ENCODE assay signal across 11 cellular contexts in genomic region chr16:66741971-66742396, GRCh38. TPM values are rescaled to one million over a fixed set of nuclear protein-coding genes. Genes with fewer than 3 reads are reported as not detected.
A peak's percentile ranks its signal among the peaks of the same experiment; 100 is the strongest.
DNase-seq lines count a peak whose midpoint lies in the region; ATAC-seq, FAIRE-seq and TF ChIP-seq lines count a peak whose summit lies in the region.
"Had no signal": no experiment of that assay in that cellular context is flagged by ENCODE, and none has a peak within 500 bp of the region (broad histone marks: within the 10 kb centered on the region; RNA-seq: fewer than 3 reads in every experiment).

No MANE protein-coding gene starts in this region.

- H3K27ac Mint-ChIP-seq in T-cell = no peak overlapping the region
- H3K27ac Mint-ChIP-seq: activated naive CD8-positive, alpha-beta T cell treated with anti-CD3 and anti-CD28 coated beads, Interleukin-2, amount 10 ng/mL, durations not matched to agents 7 days and 5 days; T-helper 17 cell had no signal

- in situ Hi-C loops in GM23248 (cut with MboI) (no loop called here), brain microvascular endothelial cell (cut with HindIII; ENCODE audit: low pct_ligation_motif_present, low sequenced_read_pairs) (no loop called here)

- H3K4me2 ChIP-seq in GM23248 (ENCODE audit: unreplicated experiment) (peak overlapping the region; percentile 48), keratinocyte (ENCODE audit: control insufficient read depth, extremely low read depth, insufficient read depth, low read depth, low read length) (peak overlapping the region; percentile 14), skeletal muscle satellite cell (ENCODE audit: low read length) (peak overlapping the region; percentile 45)

- H3K27ac ChIP-seq in GM23248 (peak overlapping the region; percentile 91), brain microvascular endothelial cell (peak overlapping the region; percentile 90), keratinocyte (ENCODE audit: control insufficient read depth, insufficient read depth, low read length) (peak overlapping the region; percentile 63)

- peaks cover 5% of the 10 kb centered on the region for H3K9me1 ChIP-seq in keratinocyte (ENCODE audit: control insufficient read depth, extremely low read depth, insufficient read depth, low read length)

- peaks cover 92% of the 10 kb centered on the region for H3K79me2 ChIP-seq in GM23248 (ENCODE audit: insufficient read depth)
- H3K79me2 ChIP-seq in keratinocyte (ENCODE audit: control insufficient read depth, insufficient read depth, low read length) = peaks cover 56% of the 10 kb centered on the region

- TF ChIP-seq CTCF in brain microvascular endothelial cell (IDR thresholded peaks at IDR 0.05; ENCODE audit: low read depth, low read length, missing control alignments) = no peak
- TF ChIP-seq CTCF in keratinocyte (optimal IDR thresholded peaks at IDR 0.05 in 1 of 3, IDR thresholded peaks at IDR 0.05 in 1 of 3, conservative IDR thresholded peaks at IDR 0.05 in 1 of 3; ENCODE audit: extremely low read depth in 1 of 3, insufficient read depth in 2 of 3, low read length in 3 of 3) = no peak

- no peaks in the 10 kb centered on the region for H3K27me3 ChIP-seq in GM23248 (replicated peaks; ENCODE audit: insufficient read depth)
- no peaks in the 10 kb centered on the region for H3K27me3 ChIP-seq in brain microvascular endothelial cell (replicated peaks)
- H3K27me3 ChIP-seq in keratinocyte (ENCODE audit: control insufficient read depth, extremely low read depth, insufficient read depth, low read length) = no peaks in the 10 kb centered on the region
- H3K27me3 ChIP-seq in skeletal muscle satellite cell (ENCODE audit: control insufficient read depth, insufficient read depth, low read length) = no peaks in the 10 kb centered on the region

- POLR2A ChIA-PET in T-cell (lab: Charles Lee) = no interaction called here

- H3K4me1 ChIP-seq in GM23248 (ENCODE audit: insufficient read depth) = peaks cover 28% of the 10 kb centered on the region
- H3K4me1 ChIP-seq in keratinocyte (ENCODE audit: control insufficient read depth, extremely low read depth, insufficient read depth, low read length) = peaks cover 26% of the 10 kb centered on the region
- H3K4me1 ChIP-seq in skeletal muscle satellite cell (ENCODE audit: control insufficient read depth, insufficient read depth, low read length) = peaks cover 28% of the 10 kb centered on the region

- H3K9ac ChIP-seq in GM23248 = peak overlapping the region; percentile 72
- H3K9ac ChIP-seq in keratinocyte (ENCODE audit: control insufficient read depth, extremely low read depth, insufficient read depth, low read length) = peak overlapping the region; percentile 51
- H3K9ac ChIP-seq in skeletal muscle satellite cell (ENCODE audit: low read depth, low read length) = peak overlapping the region; percentile 56

- H3K4me3 ChIP-seq in GM23248 (0 out of 2 replicates have a peak overlapping the region, but pooled peaks have one; percentile 8), brain microvascular endothelial cell (ENCODE audit: low read depth, low read length) (no peak overlapping the region), keratinocyte (ENCODE audit: control insufficient read depth in 2 of 3, extremely low read depth in 1 of 3, insufficient read depth in 2 of 3, low read depth in 1 of 3, low read length in 3 of 3) (no peak overlapping the region), skeletal muscle satellite cell (ENCODE audit: low read length) (no peak overlapping the region)

- no peak overlapping the region for H3K4me3 Mint-ChIP-seq in T-cell
- H3K4me3 Mint-ChIP-seq: activated naive CD8-positive, alpha-beta T cell treated with anti-CD3 and anti-CD28 coated beads, Interleukin-2, amount 10 ng/mL, durations not matched to agents 7 days and 5 days; T-helper 17 cell had no signal

- no peaks in the 10 kb centered on the region for H3K9me2 ChIP-seq in GM23248 (ENCODE audit: insufficient read depth)

- no peaks in the 10 kb centered on the region for H4K20me1 ChIP-seq in GM23248 (ENCODE audit: insufficient read depth)
- H4K20me1 ChIP-seq in keratinocyte (ENCODE audit: control insufficient read depth, extremely low read depth, insufficient read depth, low read length) = peaks cover 8% of the 10 kb centered on the region

- dilution Hi-C loops in keratinocyte (cut with MboI; ENCODE audit: extremely low pct_ligation_motif_present, low sequenced_read_pairs) = no loop called here

- no peaks in the 10 kb centered on the region for H3K9me3 ChIP-seq in GM23248 (ENCODE audit: low read depth)
- H3K9me3 ChIP-seq in keratinocyte (ENCODE audit: control insufficient read depth, low read depth, low read length) = no peaks in the 10 kb centered on the region
- H3K9me3 ChIP-seq in skeletal muscle satellite cell (replicated peaks; ENCODE audit: low read length) = no peaks in the 10 kb centered on the region

- peaks cover 25% of the 10 kb centered on the region for H3K36me3 Mint-ChIP-seq in T-cell

- CTCF ChIA-PET in T-cell (lab: Charles Lee) = interaction anchor here in 1 of 2 donors (1.0 to 1.7 kb wide), 4 partner anchors 9 to 178 kb away, joined by 3 to 4 read pairs (median 3); no protein-coding TSS in a partner anchor

- 49 to 50% methylated on average over 3 of the region's 3 CpGs for WGBS in GM23248 (ENCODE audit: low coverage in 1 of 2, low lambda C conversion rate in 2 of 2, missing lambda C conversion rate in 2 of 2), 2 experiments

- H2AFZ ChIP-seq in GM23248 (peak overlapping the region; percentile 22), keratinocyte (ENCODE audit: control insufficient read depth, low read length) (no peak overlapping the region)

- FAIRE-seq in keratinocyte (lab: Jason Lieb, UNC) = no peak
- FAIRE-seq in urothelium cell line (lab: Jason Lieb, UNC) = no peak

- H3K9me3 Mint-ChIP-seq in T-cell = no peaks in the 10 kb centered on the region
- H3K9me3 Mint-ChIP-seq: activated naive CD8-positive, alpha-beta T cell treated with anti-CD3 and anti-CD28 coated beads, Interleukin-2, amount 10 ng/mL, durations not matched to agents 7 days and 5 days had no signal

- peak; percentile 26 for DNase-seq in GM23248
- peak; percentile 29 for DNase-seq in brain microvascular endothelial cell
- no peak for DNase-seq in keratinocyte (ENCODE audit: low read depth, low spot score)
- DNase-seq in urothelium cell line (ENCODE audit: low spot score) = no peak
- no peak for DNase-seq in T-cell
- DNase-seq: activated naive CD8-positive, alpha-beta T cell treated with anti-CD3 and anti-CD28 coated beads, Interleukin-2, amount 10 ng/mL, durations not matched to agents 7 days and 5 days; NCI-H2107; T-helper 17 cell had no signal

- no peaks in the 10 kb centered on the region for H3K27me3 Mint-ChIP-seq in T-cell
- H3K27me3 Mint-ChIP-seq: activated naive CD8-positive, alpha-beta T cell treated with anti-CD3 and anti-CD28 coated beads, Interleukin-2, amount 10 ng/mL, durations not matched to agents 7 days and 5 days; T-helper 17 cell had no signal

- ATAC-seq in T-cell (replicated peaks in 1 of 4) = no peak
- no peak for ATAC-seq in HG03521 (IDR thresholded peaks at IDR 0.05; ENCODE audit: unreplicated experiment)
- no peak for ATAC-seq in GM18517 (IDR thresholded peaks at IDR 0.05; ENCODE audit: unreplicated experiment)
- ATAC-seq: T-helper 17 cell had no signal

- H3K4me1 Mint-ChIP-seq in T-cell = peaks cover 8 to 36% (median 31%) of the 10 kb centered on the region in 3 donors

- peaks cover 47% of the 10 kb centered on the region for H3F3A ChIP-seq in GM23248 (ENCODE audit: insufficient read depth)

- H3K36me3 ChIP-seq in GM23248 (ENCODE audit: low read depth) = peaks cover 40% of the 10 kb centered on the region
- H3K36me3 ChIP-seq in brain microvascular endothelial cell (replicated peaks) = peaks cover 62% of the 10 kb centered on the region
- H3K36me3 ChIP-seq in keratinocyte (ENCODE audit: control insufficient read depth in 2 of 2, extremely low read depth in 1 of 2, insufficient read depth in 2 of 2, low read length in 2 of 2) = peaks cover 27 to 37% of the 10 kb centered on the region in 2 experiments
- H3K36me3 ChIP-seq in skeletal muscle satellite cell (ENCODE audit: insufficient read depth, low read length) = peaks cover 73% of the 10 kb centered on the region

RNA-seq across cellular contexts. Expression of gene DYNC1LI2, which starts 9.4 kb away (rescaled TPM):
- 80.6 and 89.2 TPM in 2 replicates for total RNA-seq in GM23248 (2014; rRNA removed; shearing (Covaris generic))
- polyA plus RNA-seq in GM23248 (2016; fragmentation: Nextera tagmentation; extraction: Ambion mirVana) (173 TPM in 2 replicates), keratinocyte (53.0 to 66.0 TPM (median 55.5 TPM) in 3 replicates)
- 71.3 TPM for polyA plus RNA-seq in keratinocyte (2011; ENCODE audit: low read depth)
- 35.4 and 41.7 TPM in 2 replicates for polyA plus RNA-seq in keratinocyte (2011; cell fraction: cytosol; rRNA removed)
- 174 and 181 TPM in 2 replicates for polyA plus RNA-seq in keratinocyte (2011; cell fraction: nucleus; rRNA removed)
- polyA plus RNA-seq in keratinocyte (2012; ENCODE audit: low replicate concordance) = 42.9 and 54.0 TPM in 2 replicates
- 48.4 to 57.2 TPM (median 49.2 TPM) in 3 replicates for polyA minus RNA-seq in keratinocyte
- 29.9 TPM for polyA minus RNA-seq in keratinocyte (2011; cell fraction: cytosol; rRNA and poly(A)+ RNA removed)
- 41.9 and 92.7 TPM in 2 replicates for polyA minus RNA-seq in keratinocyte (2011; cell fraction: nucleus; rRNA and poly(A)+ RNA removed)
- 100 and 113 TPM in 2 replicates for total RNA-seq in skeletal muscle satellite cell (2012; rRNA removed)
- 10 to 100 TPM; 69.9 to 92.1 (median 81.3) TPM for total RNA-seq in T-cell

RNA-seq across cellular contexts. Expression of gene CMTM4, which starts 45.4 kb away (rescaled TPM):
- total RNA-seq in GM23248 (2014; rRNA removed; shearing (Covaris generic)) = 19.5 and 21.1 TPM in 2 replicates
- polyA plus RNA-seq in GM23248 (2016; fragmentation: Nextera tagmentation; extraction: Ambion mirVana) (3.2 and 3.5 TPM in 2 replicates), keratinocyte (18.0 to 25.1 TPM (median 23.1 TPM) in 3 replicates)
- polyA plus RNA-seq in keratinocyte (2011; ENCODE audit: low read depth) = 4.4 TPM
- 18.2 and 22.7 TPM in 2 replicates for polyA plus RNA-seq in keratinocyte (2011; cell fraction: cytosol; rRNA removed)
- polyA plus RNA-seq in keratinocyte (2011; cell fraction: nucleus; rRNA removed) = 43.4 and 45.6 TPM in 2 replicates
- 14.5 and 15.8 TPM in 2 replicates for polyA plus RNA-seq in keratinocyte (2012; ENCODE audit: low replicate concordance)
- polyA minus RNA-seq in keratinocyte = 30.8 to 60.5 TPM (median 46.1 TPM) in 3 replicates
- polyA minus RNA-seq in keratinocyte (2011; cell fraction: cytosol; rRNA and poly(A)+ RNA removed) = 37.2 TPM
- polyA minus RNA-seq in keratinocyte (2011; cell fraction: nucleus; rRNA and poly(A)+ RNA removed) = 41.9 and 58.3 TPM in 2 replicates
- total RNA-seq in skeletal muscle satellite cell (2012; rRNA removed) = 15.2 and 18.6 TPM in 2 replicates
- total RNA-seq in T-cell = 1 to 10 TPM; 1.1 to 2.3 (median 1.8) TPM

RNA-seq across cellular contexts. Expression of gene TERB1, which starts 59.4 kb away (rescaled TPM):
- not detected in 2 replicates for total RNA-seq in GM23248 (2014; rRNA removed; shearing (Covaris generic))
- polyA plus RNA-seq in GM23248 (2016; fragmentation: Nextera tagmentation; extraction: Ambion mirVana) (not detected in 2 replicates), keratinocyte (0.17 to 0.22 TPM in 2 of 3 replicates, not detected in the other)
- not detected for polyA plus RNA-seq in keratinocyte (2011; ENCODE audit: low read depth)
- 0.09 TPM in 1 of 2 replicates, not detected in the other for polyA plus RNA-seq in keratinocyte (2011; cell fraction: cytosol; rRNA removed)
- polyA plus RNA-seq in keratinocyte (2011; cell fraction: nucleus; rRNA removed) = 0.37 and 0.60 TPM in 2 replicates
- 0.30 TPM in 1 of 2 replicates, not detected in the other for polyA plus RNA-seq in keratinocyte (2012; ENCODE audit: low replicate concordance)
- 0.16 TPM in 1 of 3 replicates, not detected in the others for polyA minus RNA-seq in keratinocyte
- polyA minus RNA-seq in keratinocyte (2011; cell fraction: cytosol; rRNA and poly(A)+ RNA removed) = not detected
- 1.1 TPM in 1 of 2 replicates, not detected in the other for polyA minus RNA-seq in keratinocyte (2011; cell fraction: nucleus; rRNA and poly(A)+ RNA removed)
- 0.25 TPM in 1 of 2 replicates, not detected in the other for total RNA-seq in skeletal muscle satellite cell (2012; rRNA removed)
- under 1 TPM in 2 of 5 donors, not detected in 3; 0.10 to 0.12 TPM for total RNA-seq in T-cell
- total RNA-seq: activated naive CD8-positive, alpha-beta T cell treated with anti-CD3 and anti-CD28 coated beads, Interleukin-2, amount 10 ng/mL, durations not matched to agents 7 days and 5 days had no signal

Comparison
In these comparisons a context has a peak if more than half of its experiments do, and no peak if none do; other contexts are left out.
1. DNase-seq: peak in GM23248 (single experiment) and brain microvascular endothelial cell (single experiment); none in keratinocyte (single experiment), urothelium cell line (single experiment) and T-cell (0 of 34).
2. Peak in every context shown above with its lines, with median percentiles within 50 percentile points of each other: H3K27ac ChIP-seq, H3K4me2 ChIP-seq and H3K9ac ChIP-seq.